2 cellular contexts compared by ENCODE assay signal in the genomic region with DNA sequence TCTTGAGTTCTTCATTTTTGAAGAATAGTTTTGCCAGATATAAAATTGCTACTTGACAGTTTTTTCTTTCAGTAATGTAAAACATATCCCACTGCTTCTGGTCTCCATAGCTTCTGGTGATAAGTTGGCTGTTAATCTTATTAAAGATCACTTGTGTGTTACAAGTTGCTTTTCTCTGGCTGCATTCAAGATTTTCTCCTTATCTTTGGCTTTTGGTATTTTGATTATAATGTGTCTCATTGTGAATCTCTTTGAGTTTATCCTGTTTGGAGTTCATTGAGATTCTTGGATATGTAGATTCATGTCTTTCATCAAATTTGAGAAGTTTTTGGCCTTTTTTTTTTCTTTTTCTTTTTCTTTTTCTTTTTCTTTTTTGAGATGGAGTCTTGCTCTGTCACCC.
TF ChIP-seq lines count a peak whose summit lies in the region.

No MANE protein-coding gene starts in this region.

TF ChIP-seq in HepG2, 621 proteins besides CTCF, POLR2A, EP300 and RAD21:
- TF ChIP-seq ZNF317 (CRISPR knock-in tag; IDR thresholded peaks at IDR 0.05) (peak; percentile 99), ZNF546 (CRISPR knock-in tag; conservative IDR thresholded peaks at IDR 0.05) (no peak), RAD51 (IDR thresholded peaks at IDR 0.05; ENCODE audit: borderline replicate concordance) (no peak), ZNF558 (CRISPR knock-in tag; IDR thresholded peaks at IDR 0.05; ENCODE audit: borderline replicate concordance) (peak; percentile 99; the same call in 1 of the 2 replicates), ZNF83 (CRISPR knock-in tag; IDR thresholded peaks at IDR 0.05; ENCODE audit: borderline replicate concordance) (no peak), SP140L (CRISPR knock-in tag; IDR thresholded peaks at IDR 0.05; ENCODE audit: borderline replicate concordance) (no peak), TSC22D2 (CRISPR knock-in tag; IDR thresholded peaks at IDR 0.05; ENCODE audit: borderline replicate concordance) (no peak), AGO2 (optimal IDR thresholded peaks at IDR 0.05; ENCODE audit: low read depth, low read length) (no peak)
TF ChIP-seq in HepG2: peak in this region for 2.

TF ChIP-seq in K562, 482 proteins besides CTCF, POLR2A, EP300 and RAD21:
- TF ChIP-seq ZEB2 (IDR thresholded peaks at IDR 0.05) (peak; percentile 68; the same call in 1 of the 2 replicates), XRCC3 (IDR thresholded peaks at IDR 0.05) (peak; percentile 50; the same call in 1 of the 2 replicates), CBX3 (IDR thresholded peaks at IDR 0.05; ENCODE audit: borderline replicate concordance in 1 of 2, low read length in 2 of 2) (peak in 1 of 2 experiments; percentile 89; a peak in 2 of 3 replicates), ZNF76 (CRISPR knock-in tag; IDR thresholded peaks at IDR 0.05; ENCODE audit: borderline replicate concordance) (no peak), NCOA2 (IDR thresholded peaks at IDR 0.05; ENCODE audit: partially characterized antibody in 2 of 2) (no peak), MTA3 (IDR thresholded peaks at IDR 0.05; ENCODE audit: borderline replicate concordance) (0 out of 2 replicates have a peak, but pooled peaks have one; percentile 31), CBX5 (IDR thresholded peaks at IDR 0.05; ENCODE audit: borderline replicate concordance, low read depth) (peak; percentile 47; the same call in 1 of the 2 replicates), TRIM24 (IDR thresholded peaks at IDR 0.05) (peak in 1 of 2 experiments; percentile 88; a peak in 2 of 4 replicates), NR2C2 (CRISPR knock-in tag; IDR thresholded peaks at IDR 0.05) (no peak), NR2C2 (tag; IDR thresholded peaks at IDR 0.05) (no peak), TRIM28 (IDR thresholded peaks at IDR 0.05) (peak; percentile 99)
- TF ChIP-seq, protein P1, sequence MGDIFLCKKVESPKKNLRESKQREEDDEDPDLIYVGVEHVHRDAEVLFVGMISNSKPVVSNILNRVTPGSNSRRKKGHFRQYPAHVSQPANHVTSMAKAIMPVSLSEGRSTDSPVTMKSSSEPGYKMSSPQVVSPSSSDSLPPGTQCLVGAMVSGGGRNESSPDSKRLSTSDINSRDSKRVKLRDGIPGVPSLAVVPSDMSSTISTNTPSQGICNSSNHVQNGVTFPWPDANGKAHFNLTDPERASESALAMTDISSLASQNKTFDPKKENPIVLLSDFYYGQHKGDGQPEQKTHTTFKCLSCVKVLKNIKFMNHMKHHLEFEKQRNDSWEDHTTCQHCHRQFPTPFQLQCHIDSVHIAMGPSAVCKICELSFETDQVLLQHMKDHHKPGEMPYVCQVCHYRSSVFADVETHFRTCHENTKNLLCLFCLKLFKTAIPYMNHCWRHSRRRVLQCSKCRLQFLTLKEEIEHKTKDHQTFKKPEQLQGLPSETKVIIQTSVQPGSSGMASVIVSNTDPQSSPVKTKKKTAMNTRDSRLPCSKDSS (IDR thresholded peaks at IDR 0.05; ENCODE audit: low read depth, partially characterized antibody) = peak; percentile 97
- TF ChIP-seq, protein P2, sequence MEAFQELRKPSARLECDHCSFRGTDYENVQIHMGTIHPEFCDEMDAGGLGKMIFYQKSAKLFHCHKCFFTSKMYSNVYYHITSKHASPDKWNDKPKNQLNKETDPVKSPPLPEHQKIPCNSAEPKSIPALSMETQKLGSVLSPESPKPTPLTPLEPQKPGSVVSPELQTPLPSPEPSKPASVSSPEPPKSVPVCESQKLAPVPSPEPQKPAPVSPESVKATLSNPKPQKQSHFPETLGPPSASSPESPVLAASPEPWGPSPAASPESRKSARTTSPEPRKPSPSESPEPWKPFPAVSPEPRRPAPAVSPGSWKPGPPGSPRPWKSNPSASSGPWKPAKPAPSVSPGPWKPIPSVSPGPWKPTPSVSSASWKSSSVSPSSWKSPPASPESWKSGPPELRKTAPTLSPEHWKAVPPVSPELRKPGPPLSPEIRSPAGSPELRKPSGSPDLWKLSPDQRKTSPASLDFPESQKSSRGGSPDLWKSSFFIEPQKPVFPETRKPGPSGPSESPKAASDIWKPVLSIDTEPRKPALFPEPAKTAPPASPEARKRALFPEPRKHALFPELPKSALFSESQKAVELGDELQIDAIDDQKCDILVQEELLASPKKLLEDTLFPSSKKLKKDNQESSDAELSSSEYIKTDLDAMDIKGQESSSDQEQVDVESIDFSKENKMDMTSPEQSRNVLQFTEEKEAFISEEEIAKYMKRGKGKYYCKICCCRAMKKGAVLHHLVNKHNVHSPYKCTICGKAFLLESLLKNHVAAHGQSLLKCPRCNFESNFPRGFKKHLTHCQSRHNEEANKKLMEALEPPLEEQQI (IDR thresholded peaks at IDR 0.05) = 0 out of 2 replicates have a peak, but pooled peaks have one; percentile 17
